8 cellular contexts compared by ENCODE assay signal in genomic region chr6:14300721-14301120, GRCh38.
DNase-seq lines count a peak whose midpoint lies in the region; ATAC-seq and TF ChIP-seq lines count a peak whose summit lies in the region.
"Not testable (repeated sequence)": the region's sequence is repeated elsewhere in the genome, so short reads cannot be mapped to it uniquely, and the experiment has no call there.

No MANE protein-coding gene starts in this region.

- BruUV-seq in Caco-2 (replicated peaks; lab: Mats Ljungman, UMichigan) = not testable (repeated sequence)

- H4K91ac ChIP-seq in H9 (ENCODE audit: insufficient read length, low read depth, low read length) = not testable (repeated sequence)

- not testable (repeated sequence) for H3F3A ChIP-seq in GM23338 (replicated peaks; ENCODE audit: low read depth); neural progenitor cell (ENCODE audit: low read depth)

- ATAC-seq in GM23338, WTC11: not testable (repeated sequence)

- not testable (repeated sequence) for H3K4ac ChIP-seq in H9 (ENCODE audit: low read depth, low read length)

- H3K9me3 Mint-ChIP-seq in Caco-2 (ENCODE audit: unreplicated experiment) (peaks cover 20% of the 10 kb centered on the region), GM23338 (peaks cover 28% of the 10 kb centered on the region), H9 (peaks cover 12 to 20% of the 10 kb centered on the region in 2 experiments), WTC11 (peaks cover 24% of the 10 kb centered on the region), endodermal cell (peaks cover 13% of the 10 kb centered on the region)
- H3K9me3 Mint-ChIP-seq in neural progenitor cell = not testable (repeated sequence)

- not testable (repeated sequence) for H3K4me1 ChIP-seq in Caco-2; H9 (ENCODE audit: insufficient read depth, low read length); endodermal cell (ENCODE audit: control insufficient read depth, insufficient read depth, low read length); neural progenitor cell
- H3K4me1 ChIP-seq in GM23338 (ENCODE audit: insufficient read depth) = peaks cover 11% of the 10 kb centered on the region
- H3K4me1 ChIP-seq in HUES6 (ENCODE audit: control insufficient read depth, insufficient read depth, low read length) = peaks cover 15% of the 10 kb centered on the region

- H4K5ac ChIP-seq in H9 (ENCODE audit: insufficient read length, low read depth, low read length) = not testable (repeated sequence)

- H2AFZ ChIP-seq in GM23338; H9 (ENCODE audit: low read length); neural progenitor cell (replicated peaks): not testable (repeated sequence)

- H2BK120ac ChIP-seq in H9 (ENCODE audit: low read depth, low read length, poor library complexity, severe bottlenecking) = not testable (repeated sequence)

- H3K4me2 ChIP-seq in GM23338; H9 (ENCODE audit: insufficient read depth, insufficient read length, low read length): not testable (repeated sequence)
- H3K4me2 ChIP-seq in neural progenitor cell = peak overlapping the region; percentile 18

- not testable (repeated sequence) for H3K79me2 ChIP-seq in GM23338 (replicated peaks; ENCODE audit: insufficient read depth); H9 (ENCODE audit: insufficient read depth, low read length); neural progenitor cell (ENCODE audit: low read depth)

- H2AK5ac ChIP-seq in H9 (ENCODE audit: insufficient read length, low read length) = not testable (repeated sequence)

- H3K9me3 ChIP-seq in Caco-2; H9 (ENCODE audit: control insufficient read depth, low read depth, low read length); neural progenitor cell (ENCODE audit: low read depth): not testable (repeated sequence)
- H3K9me3 ChIP-seq in HUES6 (ENCODE audit: control insufficient read depth, insufficient read depth, low read depth, low read length) = peaks cover 17% of the 10 kb centered on the region
- H3K9me3 ChIP-seq in endodermal cell (ENCODE audit: control insufficient read depth, low read length) = peaks cover 11% of the 10 kb centered on the region

- not testable (repeated sequence) for H3K23ac ChIP-seq in H9 (ENCODE audit: insufficient read length, low read depth, low read length)

- H2BK5ac ChIP-seq in H9 (ENCODE audit: insufficient read length, low read length) = not testable (repeated sequence)

- H3K18ac ChIP-seq in H9 (ENCODE audit: insufficient read length, low read depth, low read length) = not testable (repeated sequence)

- not testable (repeated sequence) for H3K27me3 Mint-ChIP-seq in Caco-2 (ENCODE audit: insufficient read depth, unreplicated experiment); GM23338 (ENCODE audit: insufficient read depth, low read depth, poor library complexity); H9 (ENCODE audit: low read depth); WTC11 (ENCODE audit: low read depth); endodermal cell (ENCODE audit: insufficient read depth); neural progenitor cell (ENCODE audit: insufficient read depth, low read depth)

- H3K23me2 ChIP-seq in H9 (ENCODE audit: insufficient read length, low read depth, low read length, poor library complexity, severe bottlenecking) = not testable (repeated sequence)

- not testable (repeated sequence) for H2BK12ac ChIP-seq in H9 (ENCODE audit: insufficient read length, low read depth, low read length)

- CTCF ChIA-PET in Caco-2 (lab: Charles Lee); WTC11 (lab: Charles Lee): not testable (repeated sequence)

- H3K36me3 ChIP-seq in Caco-2 (ENCODE audit: control insufficient read depth, insufficient read depth, low read length); GM23338 (ENCODE audit: insufficient read depth); endodermal cell (ENCODE audit: control insufficient read depth, insufficient read depth, low read length); neural progenitor cell: not testable (repeated sequence)
- H3K36me3 ChIP-seq in HUES6 (ENCODE audit: control insufficient read depth, insufficient read depth, low read length) = peaks cover 15% of the 10 kb centered on the region

- H3K27me3 ChIP-seq in Caco-2 (replicated peaks; ENCODE audit: control insufficient read depth, insufficient read depth, low read length); GM23338 (ENCODE audit: insufficient read depth); H9 (ENCODE audit: insufficient read depth, low read length); HUES6 (ENCODE audit: control insufficient read depth, insufficient read depth, low read length); endodermal cell (ENCODE audit: control insufficient read depth, insufficient read depth, low read length, poor library complexity, severe bottlenecking): not testable (repeated sequence)
- H3K27me3 ChIP-seq in neural progenitor cell = peaks cover 22% of the 10 kb centered on the region

- H2BK20ac ChIP-seq in H9 (ENCODE audit: low read depth, low read length, poor library complexity, severe bottlenecking) = not testable (repeated sequence)

- H3K27ac Mint-ChIP-seq in Caco-2 (ENCODE audit: unreplicated experiment) (peak overlapping the region; percentile 49), H9 (peak overlapping the region in 2 of 3 experiments; percentile 76 to 94; a peak in 2 of 7 replicates), WTC11 (peak overlapping the region; percentile 66), endodermal cell (peak overlapping the region; percentile 96)
- not testable (repeated sequence) for H3K27ac Mint-ChIP-seq in GM23338, neural progenitor cell

- H3K14ac ChIP-seq in H9 (ENCODE audit: insufficient read depth, low read length) = not testable (repeated sequence)

- WGBS in H9 (ENCODE audit: extremely low coverage, insufficient read length, low lambda C conversion rate) = no CpG with 5 or more reads among the region's 9 CpGs
- 0% methylated on average over 2 of the region's 9 CpGs; no CpG with 5 or more reads in 1 of the 2 experiments for WGBS in endodermal cell (ENCODE audit: insufficient coverage in 1 of 2, insufficient read length in 1 of 2), 2 experiments

- POLR2A ChIA-PET in Caco-2 (lab: Charles Lee); WTC11 (lab: Charles Lee): not testable (repeated sequence)

- DNase-seq in Caco-2; GM23338 (ENCODE audit: low spot score); H9; WTC11 (ENCODE audit: low spot score); endodermal cell; neural progenitor cell (ENCODE audit: low spot score): not testable (repeated sequence)

- not testable (repeated sequence) for H3K4me3 ChIP-seq in Caco-2 (ENCODE audit: low read depth, low read length); endodermal cell (ENCODE audit: low read length); neural progenitor cell
- H3K4me3 ChIP-seq in GM23338 = peak overlapping the region; percentile 20; the same call in 1 of the 2 replicates
- H3K4me3 ChIP-seq in HUES6 (ENCODE audit: low read depth, low read length) = peak overlapping the region; percentile 52; the same call in 1 of the 2 replicates
- peak overlapping the region; percentile 39 for H3K4me3 ChIP-seq in iPS-11a (ENCODE audit: low read depth, low read length)

- H3K9me2 ChIP-seq in GM23338 (ENCODE audit: insufficient read depth) = not testable (repeated sequence)

- H3K4me3 Mint-ChIP-seq in Caco-2 (ENCODE audit: unreplicated experiment); GM23338; neural progenitor cell: not testable (repeated sequence)
- peak overlapping the region in 1 of 2 experiments; percentile 75; a peak in 2 of 5 replicates for H3K4me3 Mint-ChIP-seq in H9
- H3K4me3 Mint-ChIP-seq in WTC11 = peak overlapping the region; percentile 72
- peak overlapping the region; percentile 94 for H3K4me3 Mint-ChIP-seq in endodermal cell

- not testable (repeated sequence) for H4K8ac ChIP-seq in H9 (replicated peaks; ENCODE audit: insufficient read length, low read depth, low read length)

- peaks cover 16% of the 10 kb centered on the region for H3K4me1 Mint-ChIP-seq in Caco-2 (ENCODE audit: low read depth, unreplicated experiment)
- H3K4me1 Mint-ChIP-seq in GM23338 = peaks cover 20% of the 10 kb centered on the region
- H3K4me1 Mint-ChIP-seq in H9 = peaks cover 28 to 76% of the 10 kb centered on the region in 2 experiments
- peaks cover 66% of the 10 kb centered on the region for H3K4me1 Mint-ChIP-seq in WTC11
- H3K4me1 Mint-ChIP-seq in endodermal cell = peaks cover 64% of the 10 kb centered on the region
- H3K4me1 Mint-ChIP-seq in neural progenitor cell = peaks cover 17% of the 10 kb centered on the region

- not testable (repeated sequence) for H2BK15ac ChIP-seq in H9 (ENCODE audit: low read depth, low read length)

- H3T11ph ChIP-seq in H9 (ENCODE audit: low read length) = not testable (repeated sequence)

- TF ChIP-seq CTCF in Caco-2 (IDR thresholded peaks at IDR 0.05; ENCODE audit: insufficient read depth in 1 of 2, low read depth in 1 of 2, low read length in 1 of 2, severe bottlenecking in 1 of 2, unreplicated experiment in 1 of 2); GM23338 (conservative IDR thresholded peaks at IDR 0.05; ENCODE audit: low read depth in 2 of 2); H9 (conservative IDR thresholded peaks at IDR 0.05); WTC11 (IDR thresholded peaks at IDR 0.05); endodermal cell (conservative IDR thresholded peaks at IDR 0.05); neural progenitor cell (IDR thresholded peaks at IDR 0.05): not testable (repeated sequence)

- H3K79me1 ChIP-seq in H9 (ENCODE audit: insufficient read depth, low read depth, low read length, poor library complexity, severe bottlenecking) = not testable (repeated sequence)

- intact Hi-C loops in Caco-2 (cut with micrococcal nuclease; ENCODE audit: unreplicated experiment) = not testable (repeated sequence)

- H4K20me1 ChIP-seq in GM23338 (replicated peaks; ENCODE audit: insufficient read depth); H9 (ENCODE audit: control insufficient read depth, insufficient read depth, insufficient read length); neural progenitor cell (ENCODE audit: low read depth): not testable (repeated sequence)

- H3K27ac ChIP-seq in GM23338 (ENCODE audit: low read depth); H9 (ENCODE audit: insufficient read length, low read depth, low read length); HUES6 (ENCODE audit: low read depth, low read length); endodermal cell (ENCODE audit: low read depth, low read length); neural progenitor cell: not testable (repeated sequence)

- H3K9ac ChIP-seq in H9 (ENCODE audit: extremely low read depth, insufficient read length, low read length); endodermal cell (ENCODE audit: extremely low read depth, low read length, poor library complexity, severe bottlenecking); neural progenitor cell: not testable (repeated sequence)
- H3K9ac ChIP-seq in HUES6 (ENCODE audit: low read length) = peak overlapping the region; percentile 86

- not testable (repeated sequence) for H3K56ac ChIP-seq in H9 (ENCODE audit: insufficient read length, low read depth, low read length)

- not testable (repeated sequence) for H3K36me3 Mint-ChIP-seq in Caco-2 (ENCODE audit: insufficient read depth, unreplicated experiment); neural progenitor cell
- peaks cover 32% of the 10 kb centered on the region for H3K36me3 Mint-ChIP-seq in GM23338 (ENCODE audit: low read depth)
- H3K36me3 Mint-ChIP-seq in H9 (ENCODE audit: insufficient read depth in 1 of 3, low read depth in 3 of 3) = peaks cover 16 to 49% (median 18%) of the 10 kb centered on the region in 3 experiments
- peaks cover 51% of the 10 kb centered on the region for H3K36me3 Mint-ChIP-seq in WTC11
- peaks cover 37% of the 10 kb centered on the region for H3K36me3 Mint-ChIP-seq in endodermal cell (ENCODE audit: low read depth)
